22 cellular contexts compared by ENCODE assay signal in the genomic region with DNA sequence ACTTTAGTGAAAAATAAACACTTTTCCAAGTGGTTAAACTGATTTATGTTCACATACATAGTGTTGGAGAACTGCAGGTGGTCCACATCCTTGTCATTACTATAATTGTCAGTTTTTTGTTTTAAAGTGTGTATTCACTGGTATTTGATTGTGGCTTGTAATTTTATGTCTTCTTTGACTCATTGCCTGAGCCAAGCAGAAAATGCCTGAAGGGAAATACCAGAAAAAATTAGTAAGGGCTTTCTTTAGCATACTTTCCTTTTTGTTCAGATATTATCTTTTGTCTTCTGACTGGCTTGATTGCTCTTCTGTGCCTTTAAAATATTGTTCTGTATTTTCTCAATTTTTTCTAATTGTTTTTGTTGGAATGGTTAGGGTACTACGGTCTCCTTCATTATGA.
DNase-seq lines count a peak whose midpoint lies in the region; ATAC-seq and TF ChIP-seq lines count a peak whose summit lies in the region.
"Had no signal": no experiment of that assay in that cellular context is flagged by ENCODE, and none has a peak within 500 bp of the region (broad histone marks: within the 10 kb centered on the region; RNA-seq: fewer than 3 reads in every experiment).

No MANE protein-coding gene starts in this region.

- H3K27me3 ChIP-seq in breast epithelium = no peaks in the 10 kb centered on the region
- H3K27me3 ChIP-seq: BLaER1, cardiac muscle cell, left lung, neural progenitor cell, spleen, uterus had no signal

- H3K4me3 ChIP-seq in breast epithelium (no peak overlapping the region), fibroblast of villous mesenchyme (ENCODE audit: low read depth, low read length) (no peak overlapping the region)
- H3K4me3 ChIP-seq: A549, BLaER1, cardiac muscle cell, left lung, neural progenitor cell, spleen, uterus had no signal

- no peaks in the 10 kb centered on the region for H3K36me3 Mint-ChIP-seq in MCF 10A (ENCODE audit: insufficient read depth, unreplicated experiment)
- H3K36me3 Mint-ChIP-seq in activated naive CD8-positive, alpha-beta T cell treated with anti-CD3 and anti-CD28 coated beads for 36 hours = no peaks in the 10 kb centered on the region
- no peaks in the 10 kb centered on the region for H3K36me3 Mint-ChIP-seq in natural killer cell
- H3K36me3 Mint-ChIP-seq: activated naive CD8-positive, alpha-beta T cell treated with anti-CD3 and anti-CD28 coated beads, Interleukin-2, amount 10 ng/mL, durations not matched to agents 7 days and 5 days; IgD-negative memory B cell; neural progenitor cell had no signal

- peaks cover 22% of the 10 kb centered on the region for H3K4me1 Mint-ChIP-seq in MCF 10A (ENCODE audit: insufficient read depth, unreplicated experiment)
- H3K4me1 Mint-ChIP-seq in activated naive CD8-positive, alpha-beta T cell treated with anti-CD3 and anti-CD28 coated beads for 36 hours = no peaks in the 10 kb centered on the region
- no peaks in the 10 kb centered on the region for H3K4me1 Mint-ChIP-seq in natural killer cell
- H3K4me1 Mint-ChIP-seq: activated CD4-positive, alpha-beta T cell treated with anti-CD3 and anti-CD28 coated beads for 36 hours; activated naive CD8-positive, alpha-beta T cell treated with anti-CD3 and anti-CD28 coated beads, Interleukin-2, amount 10 ng/mL, durations not matched to agents 7 days and 5 days; neural progenitor cell had no signal

- H3K36me3 ChIP-seq in breast epithelium = no peaks in the 10 kb centered on the region
- H3K36me3 ChIP-seq: BLaER1, cardiac muscle cell, left lung, neural progenitor cell, spleen, uterus had no signal

- H3K9me3 Mint-ChIP-seq in MCF 10A (ENCODE audit: unreplicated experiment) (no peaks in the 10 kb centered on the region), natural killer cell (peaks cover 10 to 14% of the 10 kb centered on the region in 2 donors)
- peaks cover 2% of the 10 kb centered on the region for H3K9me3 Mint-ChIP-seq in activated naive CD8-positive, alpha-beta T cell treated with anti-CD3 and anti-CD28 coated beads for 36 hours
- H3K9me3 Mint-ChIP-seq: activated naive CD8-positive, alpha-beta T cell treated with anti-CD3 and anti-CD28 coated beads, Interleukin-2, amount 10 ng/mL, durations not matched to agents 7 days and 5 days; neural progenitor cell had no signal

- no peak for TF ChIP-seq POLR2A in breast epithelium (IDR thresholded peaks at IDR 0.05)

- peak; percentile 41 for DNase-seq in MCF 10A (ENCODE audit: unreplicated experiment)
- DNase-seq in breast epithelium (ENCODE audit: low spot score in 2 of 2) = no peak
- peak; percentile 29 for DNase-seq in RWPE1 (ENCODE audit: low spot score)
- peak; percentile 11 for DNase-seq in fibroblast of villous mesenchyme (ENCODE audit: low read depth)
- DNase-seq in activated naive CD8-positive, alpha-beta T cell treated with anti-CD3 and anti-CD28 coated beads for 36 hours = no peak
- no peak for DNase-seq in activated CD4-positive, alpha-beta T cell treated with anti-CD3 and anti-CD28 coated beads for 1 hour
- no peak for DNase-seq in DMS114 treated with DMSO at 0.1 percent for 48 hours (lab: John Stamatoyannopoulos, UW; ENCODE audit: unreplicated experiment)
- DNase-seq in natural killer cell = no peak
- DNase-seq: activated CD4-positive, alpha-beta T cell treated with anti-CD3 and anti-CD28 coated beads for 36 hours; activated naive CD8-positive, alpha-beta T cell treated with anti-CD3 and anti-CD28 coated beads, Interleukin-2, amount 10 ng/mL, durations not matched to agents 7 days and 5 days; Calu3; left lung; RPMI8226; spleen; SW 1271; uterus had no signal

- no peak for TF ChIP-seq CTCF in MCF 10A (IDR thresholded peaks at IDR 0.05; ENCODE audit: unreplicated experiment)
- TF ChIP-seq CTCF in breast epithelium (IDR thresholded peaks at IDR 0.05) = no peak
- no peak for TF ChIP-seq CTCF in RWPE1 (conservative IDR thresholded peaks at IDR 0.05; ENCODE audit: low read depth)
- TF ChIP-seq CTCF in fibroblast of villous mesenchyme (IDR thresholded peaks at IDR 0.05; ENCODE audit: insufficient read depth, low read depth, low read length) = no peak
- TF ChIP-seq CTCF in natural killer cell (IDR thresholded peaks at IDR 0.05) = no peak

- H3K9me3 ChIP-seq in breast epithelium = no peaks in the 10 kb centered on the region
- H3K9me3 ChIP-seq: A549, BLaER1, left lung, uterus had no signal

- H3K27me3 Mint-ChIP-seq in MCF 10A (ENCODE audit: insufficient read depth, unreplicated experiment) (no peaks in the 10 kb centered on the region), natural killer cell (ENCODE audit: low read depth in 2 of 2) (no peaks in the 10 kb centered on the region)
- H3K27me3 Mint-ChIP-seq in activated naive CD8-positive, alpha-beta T cell treated with anti-CD3 and anti-CD28 coated beads for 36 hours = no peaks in the 10 kb centered on the region
- H3K27me3 Mint-ChIP-seq: activated CD4-positive, alpha-beta T cell treated with anti-CD3 and anti-CD28 coated beads for 36 hours; activated naive CD8-positive, alpha-beta T cell treated with anti-CD3 and anti-CD28 coated beads, Interleukin-2, amount 10 ng/mL, durations not matched to agents 7 days and 5 days; IgD-negative memory B cell had no signal

- H3K27ac Mint-ChIP-seq in MCF 10A (ENCODE audit: low read depth, unreplicated experiment) = peak overlapping the region; percentile 8
- no peak overlapping the region for H3K27ac Mint-ChIP-seq in activated naive CD8-positive, alpha-beta T cell treated with anti-CD3 and anti-CD28 coated beads for 36 hours
- no peak overlapping the region for H3K27ac Mint-ChIP-seq in natural killer cell
- H3K27ac Mint-ChIP-seq: activated CD4-positive, alpha-beta T cell treated with anti-CD3 and anti-CD28 coated beads for 36 hours; activated naive CD8-positive, alpha-beta T cell treated with anti-CD3 and anti-CD28 coated beads, Interleukin-2, amount 10 ng/mL, durations not matched to agents 7 days and 5 days; IgD-negative memory B cell; neural progenitor cell had no signal

- POLR2A ChIA-PET in MCF 10A (lab: Yijun Ruan, JAX) = no interaction called here
- POLR2A ChIA-PET in RWPE1 (lab: Yijun Ruan, JAX; ENCODE audit: low non-redundant PET) = no interaction called here

- no peaks in the 10 kb centered on the region for H3K4me1 ChIP-seq in breast epithelium
- H3K4me1 ChIP-seq: A549, BLaER1, left lung, neural progenitor cell, spleen, uterus had no signal

- no peak overlapping the region for H3K4me3 Mint-ChIP-seq in MCF 10A (ENCODE audit: unreplicated experiment)
- no peak overlapping the region for H3K4me3 Mint-ChIP-seq in activated naive CD8-positive, alpha-beta T cell treated with anti-CD3 and anti-CD28 coated beads for 36 hours
- no peak overlapping the region for H3K4me3 Mint-ChIP-seq in natural killer cell
- H3K4me3 Mint-ChIP-seq: activated CD4-positive, alpha-beta T cell treated with anti-CD3 and anti-CD28 coated beads for 36 hours; activated naive CD8-positive, alpha-beta T cell treated with anti-CD3 and anti-CD28 coated beads, Interleukin-2, amount 10 ng/mL, durations not matched to agents 7 days and 5 days; IgD-negative memory B cell; neural progenitor cell had no signal

- H3K27ac ChIP-seq in breast epithelium (no peak overlapping the region), RWPE1 (no peak overlapping the region)
- H3K27ac ChIP-seq: A549, BLaER1, cardiac muscle cell, epithelial cell of prostate, left lung, neural progenitor cell, spleen, uterus had no signal

- no peak for ATAC-seq in natural killer cell
- ATAC-seq: A549; activated CD4-positive, alpha-beta T cell treated with anti-CD3 and anti-CD28 coated beads for 36 hours; left lung had no signal

- intact Hi-C loops in MCF 10A (cut with micrococcal nuclease) (no loop called here), breast epithelium (cut with DNase I; ENCODE audit: low total_unique reads) (no loop called here), natural killer cell (cut with micrococcal nuclease) (no loop called here)

- CTCF ChIA-PET in MCF 10A (lab: Yijun Ruan, JAX) = no interaction called here
- CTCF ChIA-PET in RWPE1 (lab: Yijun Ruan, JAX) = no interaction called here

- BruUV-seq in MCF 10A (replicated peaks; lab: Mats Ljungman, UMichigan) = no TSS peak

Comparison
In these comparisons a context has a peak if more than half of its experiments do, and no peak if none do; other contexts are left out.
1. DNase-seq: peak in MCF 10A (single experiment), RWPE1 (single experiment) and fibroblast of villous mesenchyme (single experiment); none in breast epithelium (0 of 2), activated naive CD8-positive, alpha-beta T cell treated with anti-CD3 and anti-CD28 coated beads for 36 hours (single experiment), activated CD4-positive, alpha-beta T cell treated with anti-CD3 and anti-CD28 coated beads for 1 hour (single experiment), DMS114 treated with DMSO at 0.1 percent for 48 hours (single experiment) and natural killer cell (single experiment).